In genomic region chr1:22971161-22972062, GRCh38 we compare ENCODE assay signal across 13 cellular contexts.
DNase-seq lines count a peak whose midpoint lies in the region; ATAC-seq lines count a peak whose summit lies in the region.
"Had no signal": no experiment of that assay in that cellular context is flagged by ENCODE, and none has a peak within 500 bp of the region (broad histone marks: within the 10 kb centered on the region; RNA-seq: fewer than 3 reads in every experiment).

No MANE protein-coding gene starts in this region.

- H3K4me3 ChIP-seq in adipocyte (ENCODE audit: low read length): no peak overlapping the region
- H3K4me3 ChIP-seq: psoas muscle, suprapubic skin had no signal

- H3K9ac ChIP-seq in adipocyte (ENCODE audit: low read length): no peak overlapping the region

- H3K4me1 ChIP-seq in adipocyte (ENCODE audit: control insufficient read depth, insufficient read depth, low read length): peaks cover 22% of the 10 kb centered on the region
- H3K4me1 ChIP-seq: psoas muscle had no signal

- peaks cover 3% of the 10 kb centered on the region for H3K9me3 ChIP-seq in adipocyte (ENCODE audit: control insufficient read depth, low read length)
- H3K9me3 ChIP-seq: psoas muscle, suprapubic skin had no signal

- no peak for ATAC-seq in GM19328 (IDR thresholded peaks at IDR 0.05; ENCODE audit: unreplicated experiment)
- ATAC-seq: psoas muscle had no signal

- H3K36me3 ChIP-seq in adipocyte (ENCODE audit: control insufficient read depth, insufficient read depth, low read length, severe bottlenecking): no peaks in the 10 kb centered on the region
- H3K36me3 ChIP-seq: suprapubic skin had no signal

- H3K27me3 ChIP-seq in adipocyte (replicated peaks; ENCODE audit: control insufficient read depth, insufficient read depth, low read length): peaks cover 46% of the 10 kb centered on the region

- DNase-seq in ELR (ENCODE audit: low read depth): peak; percentile 32
- peak; percentile 58 for DNase-seq in NCI-H2196 (lab: John Stamatoyannopoulos, UW; ENCODE audit: unreplicated experiment)
- peak; percentile 37 for DNase-seq in adipocyte (ENCODE audit: low read depth)
- peak; percentile 42 for DNase-seq in iris pigment epithelial cell (ENCODE audit: low read depth)
- no peak for DNase-seq in SW 1271 (lab: John Stamatoyannopoulos, UW)
- no peak for DNase-seq in activated CD4-positive, CD25-positive, alpha-beta regulatory T cell treated with anti-CD3 and anti-CD28 coated beads, Interleukin-2, amount 50 U/mL, for 72 hours
- DNase-seq in central memory CD4-positive, alpha-beta T cell: no peak
- DNase-seq: activated naive CD4-positive, alpha-beta T cell; NK-92 treated with Interleukin-12 subunit alpha and Interleukin-12 subunit beta, amount 100 ng/mL, for 24 hours; psoas muscle; stimulated activated CD4-positive, alpha-beta T cell treated with anti-CD3 and anti-CD28 coated beads, Interleukin-15, amount 100 ng/mL, for 24 hours had no signal

Comparison
In these comparisons a context has a peak if more than half of its experiments do, and no peak if none do; other contexts are left out.
1. DNase-seq: peak in ELR (single experiment), NCI-H2196 (single experiment), adipocyte (single experiment) and iris pigment epithelial cell (single experiment); none in SW 1271 (0 of 2), activated CD4-positive, CD25-positive, alpha-beta regulatory T cell treated with anti-CD3 and anti-CD28 coated beads, Interleukin-2, amount 50 U/mL, for 72 hours (single experiment) and central memory CD4-positive, alpha-beta T cell (single experiment).